In the genomic region with DNA sequence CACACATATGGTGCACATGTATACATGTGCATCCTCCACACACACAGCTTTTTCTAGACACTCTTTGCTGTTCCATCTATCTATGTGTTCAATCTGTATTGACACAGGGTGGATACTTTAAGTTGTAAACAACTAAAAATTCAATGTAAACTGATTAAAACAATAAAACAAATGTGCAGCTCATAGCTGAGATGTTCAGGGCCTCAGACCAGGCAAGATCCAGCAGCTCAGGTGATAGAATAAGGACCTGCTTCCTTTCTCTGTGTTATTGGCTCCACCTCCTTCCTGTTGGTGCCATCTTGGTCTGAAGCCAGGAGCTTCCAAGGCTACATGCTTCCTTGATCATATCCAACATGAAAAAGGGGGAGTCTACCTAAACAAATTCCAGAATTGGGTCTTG, we compare ENCODE assay signal across 13 cellular contexts.
DNase-seq lines count a peak whose midpoint lies in the region; ATAC-seq and TF ChIP-seq lines count a peak whose summit lies in the region.
"Had no signal": no experiment of that assay in that cellular context is flagged by ENCODE, and none has a peak within 500 bp of the region (broad histone marks: within the 10 kb centered on the region; RNA-seq: fewer than 3 reads in every experiment).

No MANE protein-coding gene starts in this region.

- in situ Hi-C loops in GM13976 (cut with MboI; ENCODE audit: low sequenced_read_pairs, unreplicated experiment): no loop called here

- intact Hi-C loops in left colon (cut with DNase I, micrococcal nuclease): no loop called here

- ATAC-seq in left colon: peak; percentile 66
- ATAC-seq: A549; CD8-positive, alpha-beta T cell had no signal

- no peak for TF ChIP-seq CTCF in GM13976 (IDR thresholded peaks at IDR 0.05; ENCODE audit: borderline replicate concordance, control extremely low read depth, extremely low read depth, insufficient read depth, missing control alignments)

- DNase-seq in NCI-H2029 (lab: John Stamatoyannopoulos, UW) (peak; percentile 18), NCI-H2029 treated with DMSO at 0.1 percent for 48 hours (lab: John Stamatoyannopoulos, UW) (no peak), left colon (no peak), GM13976 (ENCODE audit: low spot score) (no peak), NCI-H82 treated with DMSO at 0.1 percent for 48 hours (lab: John Stamatoyannopoulos, UW; ENCODE audit: unreplicated experiment) (no peak)
- DNase-seq: AML-193; Caco-2; Calu3; CD4-positive, alpha-beta T cell; CD8-positive, alpha-beta T cell; DMS79 treated with DMSO at 0.1 percent for 48 hours; GF-D8 had no signal
